ENCODE assay signal across 9 cellular contexts in the genomic region with DNA sequence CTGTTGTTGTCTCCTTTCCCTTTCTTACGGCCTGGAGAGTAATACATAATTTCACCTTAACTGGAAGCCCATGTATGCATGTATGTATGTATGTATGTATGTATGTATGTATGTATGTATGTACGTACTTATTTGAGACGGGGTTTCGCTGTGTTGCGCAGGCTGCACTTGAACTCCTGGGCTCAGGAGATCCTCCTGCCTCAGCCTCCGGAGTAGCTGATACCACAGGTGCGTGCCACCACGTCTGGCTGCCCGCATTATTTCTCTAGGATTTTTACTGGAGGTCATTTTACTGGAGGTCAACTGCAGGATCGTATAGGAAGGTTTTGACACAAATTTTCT. TPM values are rescaled to one million over a fixed set of nuclear protein-coding genes. Genes with fewer than 3 reads are reported as not detected.
A peak's percentile ranks its signal among the peaks of the same experiment; 100 is the strongest.
DNase-seq lines count a peak whose midpoint lies in the region; ATAC-seq and TF ChIP-seq lines count a peak whose summit lies in the region.
"Had no signal": no experiment of that assay in that cellular context is flagged by ENCODE, and none has a peak within 500 bp of the region (broad histone marks: within the 10 kb centered on the region; RNA-seq: fewer than 3 reads in every experiment).

No MANE protein-coding gene starts in this region.

- H3K27ac Mint-ChIP-seq in activated CD8-positive, alpha-beta memory T cell treated with anti-CD3 and anti-CD28 coated beads, Interleukin-2, amount 10 ng/mL, durations not matched to agents 7 days and 5 days, result no peak overlapping the region
- no peak overlapping the region for H3K27ac Mint-ChIP-seq in CD14-positive monocyte

- peak; percentile 45 for DNase-seq in activated CD8-positive, alpha-beta memory T cell treated with anti-CD3 and anti-CD28 coated beads, Interleukin-2, amount 10 ng/mL, durations not matched to agents 7 days and 5 days
- no peak for DNase-seq in activated CD8-positive, alpha-beta memory T cell treated with anti-CD3 and anti-CD28 coated beads, Interleukin-2, amount 50 U/mL, for 4 hours
- no peak for DNase-seq in Panc1 (ENCODE audit: low read depth, low spot score)
- DNase-seq in CD14-positive monocyte (ENCODE audit: low spot score), result no peak
- no peak for DNase-seq in NCI-H2196 treated with DMSO at 0.1 percent for 48 hours (lab: John Stamatoyannopoulos, UW; ENCODE audit: unreplicated experiment)

- no peaks in the 10 kb centered on the region for H3K36me3 ChIP-seq in Panc1 (ENCODE audit: control insufficient read depth, insufficient read depth, low read length)
- peaks cover 5% of the 10 kb centered on the region for H3K36me3 ChIP-seq in iPS-18a (ENCODE audit: control insufficient read depth, low read depth, low read length)
- peaks cover 14 to 27% (median 24%) of the 10 kb centered on the region in 5 donors for H3K36me3 ChIP-seq in subcutaneous abdominal adipose tissue (ENCODE audit: control insufficient read depth in 5 of 5, insufficient read depth in 5 of 5, low read length in 5 of 5)

- peaks cover 3% of the 10 kb centered on the region for H3K4me1 Mint-ChIP-seq in activated CD8-positive, alpha-beta memory T cell treated with anti-CD3 and anti-CD28 coated beads, Interleukin-2, amount 10 ng/mL, durations not matched to agents 7 days and 5 days
- peaks cover 2% of the 10 kb centered on the region for H3K4me1 Mint-ChIP-seq in CD14-positive monocyte

- POLR2A ChIA-PET in Panc1 (lab: Charles Lee), result interaction anchor here (0.6 kb wide), 1 partner anchor 50 kb away, joined by 3 read pairs; no protein-coding TSS in a partner anchor

- H3K27me3 ChIP-seq in Panc1 (ENCODE audit: control insufficient read depth, insufficient read depth, low read length) (no peaks in the 10 kb centered on the region), iPS-18a (ENCODE audit: control insufficient read depth, insufficient read depth, low read length) (no peaks in the 10 kb centered on the region), subcutaneous abdominal adipose tissue (ENCODE audit: control insufficient read depth in 5 of 5, insufficient read depth in 4 of 5, low read length in 5 of 5) (peaks cover 0 to 2% (median 0%) of the 10 kb centered on the region in 5 donors)

- no peaks in the 10 kb centered on the region for H3K9me3 Mint-ChIP-seq in activated CD8-positive, alpha-beta memory T cell treated with anti-CD3 and anti-CD28 coated beads, Interleukin-2, amount 10 ng/mL, durations not matched to agents 7 days and 5 days (ENCODE audit: low read depth)
- peaks cover 0 to 5% (median 4%) of the 10 kb centered on the region in 7 donors for H3K9me3 Mint-ChIP-seq in CD14-positive monocyte
- H3K9me3 Mint-ChIP-seq: naive thymus-derived CD8-positive, alpha-beta T cell had no signal

- no peak for TF ChIP-seq CTCF in Panc1 (IDR thresholded peaks at IDR 0.05)
- no peak for TF ChIP-seq CTCF in CD14-positive monocyte (IDR thresholded peaks at IDR 0.05)

- BruUV-seq in Panc1 (replicated peaks; lab: Mats Ljungman, UMichigan), result no TSS peak

- intact Hi-C loops in Panc1 (cut with micrococcal nuclease; ENCODE audit: unreplicated experiment) (no loop called here), CD14-positive monocyte (cut with micrococcal nuclease) (loop anchor here (5.0 to 10.0 kb wide), 3 partner anchors 49 to 154 kb away; partner anchors contain the start of gene CTDSP2 (in 1 of the 2))

- H3K27me3 Mint-ChIP-seq in activated CD8-positive, alpha-beta memory T cell treated with anti-CD3 and anti-CD28 coated beads, Interleukin-2, amount 10 ng/mL, durations not matched to agents 7 days and 5 days, result peaks cover 21% of the 10 kb centered on the region
- H3K27me3 Mint-ChIP-seq in CD14-positive monocyte (ENCODE audit: low read depth in 3 of 3), result peaks cover 2 to 20% (median 8%) of the 10 kb centered on the region in 3 donors

- H3K27ac ChIP-seq in Panc1 (ENCODE audit: low read length) (peak overlapping the region; percentile 64), iPS-18a (ENCODE audit: low read length) (no peak overlapping the region), subcutaneous abdominal adipose tissue (ENCODE audit: low read depth, low read length) (no peak overlapping the region)

- H3K9me3 ChIP-seq in Panc1 (ENCODE audit: control insufficient read depth, insufficient read depth, low read depth, low read length) (no peaks in the 10 kb centered on the region), iPS-18a (ENCODE audit: control insufficient read depth, low read depth, low read length) (no peaks in the 10 kb centered on the region), subcutaneous abdominal adipose tissue (ENCODE audit: control insufficient read depth in 5 of 5, low read length in 5 of 5) (no peaks in the 10 kb centered on the region)

- H3K4me3 Mint-ChIP-seq in activated CD8-positive, alpha-beta memory T cell treated with anti-CD3 and anti-CD28 coated beads, Interleukin-2, amount 10 ng/mL, durations not matched to agents 7 days and 5 days, result no peak overlapping the region
- H3K4me3 Mint-ChIP-seq in CD14-positive monocyte, result no peak overlapping the region
- H3K4me3 Mint-ChIP-seq: naive thymus-derived CD8-positive, alpha-beta T cell had no signal

- in situ Hi-C loops in Panc1 (cut with HindIII; ENCODE audit: low pct_unique_long_range_greater_than_20kb, low sequenced_read_pairs), result no loop called here

- CTCF ChIA-PET in activated CD8-positive, alpha-beta memory T cell treated with anti-CD3 and anti-CD28 coated beads, Interleukin-2, amount 10 ng/mL, durations not matched to agents 7 days and 5 days (lab: Charles Lee), result interaction anchor here (0.9 to 3.4 kb wide), 10 partner anchors 10 to 234 kb away, joined by 3 to 29 read pairs (median 6); partner anchors contain the start of genes B4GALNT1, DCTN2 and PIP4K2C
- CTCF ChIA-PET in Panc1 (lab: Charles Lee), result interaction anchor here (0.5 kb wide), 1 partner anchor 15 kb away, joined by 4 read pairs; no protein-coding TSS in a partner anchor

- H3K9ac ChIP-seq in iPS-18a (ENCODE audit: low read length) (no peak overlapping the region), subcutaneous abdominal adipose tissue (ENCODE audit: low read length in 5 of 5) (no peak overlapping the region)

- H3K4me1 ChIP-seq in Panc1 (ENCODE audit: control insufficient read depth, insufficient read depth, low read length), result peaks cover 5% of the 10 kb centered on the region; the same call in 1 of the 2 replicates
- H3K4me1 ChIP-seq in iPS-18a (ENCODE audit: control insufficient read depth, low read depth, low read length), result peaks cover 3% of the 10 kb centered on the region
- H3K4me1 ChIP-seq in subcutaneous abdominal adipose tissue (ENCODE audit: control insufficient read depth in 5 of 5, insufficient read depth in 5 of 5, low read length in 5 of 5), result peaks cover 7 to 19% (median 16%) of the 10 kb centered on the region in 5 donors

- H3K4me3 ChIP-seq in Panc1 (ENCODE audit: low read depth in 2 of 2, low read length in 2 of 2) (peak overlapping the region; percentile 97 to 100), iPS-18a (ENCODE audit: low read length) (peak overlapping the region; percentile 30), subcutaneous abdominal adipose tissue (ENCODE audit: low read depth in 1 of 5, low read length in 5 of 5) (peak overlapping the region; percentile 10 to 100 (median 53))

- ATAC-seq in activated CD8-positive, alpha-beta memory T cell treated with anti-CD3 and anti-CD28 coated beads, Interleukin-2, amount 10 ng/mL, durations not matched to agents 7 days and 5 days, result no peak
- ATAC-seq in Panc1, result peak; percentile 36
- no peak for ATAC-seq in GM18870 (IDR thresholded peaks at IDR 0.05; ENCODE audit: unreplicated experiment)

- H3K36me3 Mint-ChIP-seq in activated CD8-positive, alpha-beta memory T cell treated with anti-CD3 and anti-CD28 coated beads, Interleukin-2, amount 10 ng/mL, durations not matched to agents 7 days and 5 days, result peaks cover 21% of the 10 kb centered on the region
- peaks cover 27 to 30% of the 10 kb centered on the region in 2 donors for H3K36me3 Mint-ChIP-seq in CD14-positive monocyte

RNA-seq across cellular contexts. Expression of gene OS9, which starts 0.6 kb away (rescaled TPM):
- 100 to 1,000 TPM; 117 to 123 TPM for total RNA-seq in activated CD8-positive, alpha-beta memory T cell treated with anti-CD3 and anti-CD28 coated beads, Interleukin-2, amount 10 ng/mL, durations not matched to agents 7 days and 5 days
- total RNA-seq in Panc1 (2021; ENCODE audit: unreplicated experiment), result 186 TPM
- 204 TPM for polyA plus RNA-seq in Panc1 (2012; ENCODE audit: insufficient read length)
- polyA plus RNA-seq in CD14-positive monocyte, result 100 to 1,000 TPM in 1 of 2 donors, 10 to 100 TPM in 1; 90.9 to 128 TPM

RNA-seq across cellular contexts. Expression of gene AGAP2, which starts 45.3 kb away (rescaled TPM):
- total RNA-seq in activated CD8-positive, alpha-beta memory T cell treated with anti-CD3 and anti-CD28 coated beads, Interleukin-2, amount 10 ng/mL, durations not matched to agents 7 days and 5 days, result 10 to 100 TPM; 70.7 to 72.7 TPM
- total RNA-seq in Panc1 (2021; ENCODE audit: unreplicated experiment), result 0.49 TPM
- 1.2 TPM for polyA plus RNA-seq in Panc1 (2012; ENCODE audit: insufficient read length)
- polyA plus RNA-seq in CD14-positive monocyte, result under 1 TPM; 0.20 to 0.65 TPM

RNA-seq across cellular contexts. Expression of gene TSPAN31, which starts 51.6 kb away (rescaled TPM):
- 10 to 100 TPM in 1 of 2 experiments, 1 to 10 TPM in 1; 10.0 to 19.4 TPM for total RNA-seq in activated CD8-positive, alpha-beta memory T cell treated with anti-CD3 and anti-CD28 coated beads, Interleukin-2, amount 10 ng/mL, durations not matched to agents 7 days and 5 days
- total RNA-seq in Panc1 (2021; ENCODE audit: unreplicated experiment), result 17.5 TPM
- 16.4 TPM for polyA plus RNA-seq in Panc1 (2012; ENCODE audit: insufficient read length)
- 10 to 100 TPM; 43.0 to 48.1 TPM for polyA plus RNA-seq in CD14-positive monocyte

RNA-seq across cellular contexts. Expression of gene CDK4, which starts 58.8 kb away (rescaled TPM):
- 100 to 1,000 TPM; 127 to 167 TPM for total RNA-seq in activated CD8-positive, alpha-beta memory T cell treated with anti-CD3 and anti-CD28 coated beads, Interleukin-2, amount 10 ng/mL, durations not matched to agents 7 days and 5 days
- 201 TPM for total RNA-seq in Panc1 (2021; ENCODE audit: unreplicated experiment)
- 205 TPM for polyA plus RNA-seq in Panc1 (2012; ENCODE audit: insufficient read length)
- polyA plus RNA-seq in CD14-positive monocyte, result 10 to 100 TPM; 27.4 to 38.4 TPM

Comparison
In these comparisons a context has a peak if more than half of its experiments do, and no peak if none do; other contexts are left out.
1. H3K4me3 ChIP-seq: peak in every context shown above with its lines; median percentile 98 in Panc1; 53 in subcutaneous abdominal adipose tissue; 30 in iPS-18a.
2. RNA of gene AGAP2, which starts 45.3 kb away (total RNA-seq): 70.7 to 72.7 TPM in activated CD8-positive, alpha-beta memory T cell treated with anti-CD3 and anti-CD28 coated beads, Interleukin-2, amount 10 ng/mL, durations not matched to agents 7 days and 5 days; 0.49 TPM in Panc1 (single experiment); every median in the first group is over 10 times any median in the second.